ENCODE assay signal across 18 cellular contexts in genomic region chr1:200974711-200975110, GRCh38.
"Had no signal": no experiment of that assay in that cellular context is flagged by ENCODE, and none has a peak within 500 bp of the region (broad histone marks: within the 10 kb centered on the region; RNA-seq: fewer than 3 reads in every experiment).

No MANE protein-coding gene starts in this region.

- H3K9me3 ChIP-seq: psoas muscle, sigmoid colon, suprapubic skin, thyroid gland, upper lobe of left lung, uterus had no signal

- FAIRE-seq: colon had no signal

- H3K27me3 Mint-ChIP-seq: natural killer cell treated with Interleukin-12 subunit alpha and Interleukin-12 subunit beta and Interleukin-15 and Interleukin-18, amount 100 ng/mL, for 72 hours had no signal

- DNase-seq: dermis blood vessel endothelial cell; effector CD4-positive, alpha-beta T cell; foreskin melanocyte; head of caudate nucleus; kidney glomerular epithelial cell; psoas muscle; sigmoid colon; stimulated activated CD4-positive, alpha-beta T cell treated with anti-CD3 and anti-CD28 coated beads, Interleukin-12 subunit alpha, Interleukin-12 subunit beta, amount 100 ng/mL, for 4 hours; stimulated activated naive CD8-positive, alpha-beta T cell treated with anti-CD3 and anti-CD28 coated beads, Interleukin-15, Interleukin-2, amounts not matched to agents 100 U/mL and 50 U/mL, for 24 hours; thyroid gland; upper lobe of left lung; uterus had no signal

- H3K27ac Mint-ChIP-seq: mesothelial cell of epicardium had no signal

- ATAC-seq: natural killer cell treated with Interleukin-12 subunit alpha and Interleukin-12 subunit beta and Interleukin-15 and Interleukin-18, amount 100 ng/mL, for 72 hours; psoas muscle; stimulated activated naive CD8-positive, alpha-beta T cell treated with anti-CD3 and anti-CD28 coated beads, Interleukin-15, Interleukin-2, amounts not matched to agents 100 U/mL and 50 U/mL, for 24 hours had no signal

- H3K4me3 ChIP-seq: hepatocyte, psoas muscle, sigmoid colon, skin epidermis, suprapubic skin, thyroid gland, upper lobe of left lung, uterus had no signal

- H3K36me3 ChIP-seq: sigmoid colon, thyroid gland, uterus had no signal

- H3K4me1 ChIP-seq: psoas muscle, sigmoid colon, thyroid gland, uterus had no signal

- H3K9me3 Mint-ChIP-seq: mesothelial cell of epicardium; natural killer cell treated with Interleukin-12 subunit alpha and Interleukin-12 subunit beta and Interleukin-15 and Interleukin-18, amount 100 ng/mL, for 72 hours had no signal

- H3K36me3 Mint-ChIP-seq: natural killer cell treated with Interleukin-12 subunit alpha and Interleukin-12 subunit beta and Interleukin-15 and Interleukin-18, amount 100 ng/mL, for 72 hours had no signal

- H3K27ac ChIP-seq: hepatocyte, psoas muscle, sigmoid colon, skin epidermis, suprapubic skin, thyroid gland, upper lobe of left lung, uterus had no signal

- H3K4me3 Mint-ChIP-seq: mesothelial cell of epicardium; natural killer cell treated with Interleukin-12 subunit alpha and Interleukin-12 subunit beta and Interleukin-15 and Interleukin-18, amount 100 ng/mL, for 72 hours had no signal
